20 cellular contexts compared by ENCODE assay signal in genomic region chr18:30160124-30160523, GRCh38.
A peak's percentile ranks its signal among the peaks of the same experiment; 100 is the strongest.
DNase-seq lines count a peak whose midpoint lies in the region; ATAC-seq, FAIRE-seq and TF ChIP-seq lines count a peak whose summit lies in the region.
"Had no signal": no experiment of that assay in that cellular context is flagged by ENCODE, and none has a peak within 500 bp of the region (broad histone marks: within the 10 kb centered on the region; RNA-seq: fewer than 3 reads in every experiment).

No MANE protein-coding gene starts in this region.

- no peak overlapping the region for H4K91ac ChIP-seq in H1 (replicated peaks; ENCODE audit: insufficient read length, low read length)

- H2AFZ ChIP-seq in H1 (ENCODE audit: low read length) = no peak overlapping the region

- H3K4me3 ChIP-seq in A549 (no peak overlapping the region), H1 (ENCODE audit: extremely low read depth in 1 of 4, insufficient read depth in 2 of 4, low read depth in 3 of 4, low read length in 4 of 4) (no peak overlapping the region), small intestine (ENCODE audit: low read depth in 1 of 2, low read length in 2 of 2) (no peak overlapping the region)
- H3K4me3 ChIP-seq: BLaER1, GM12878 had no signal

- FAIRE-seq in A549 (lab: Jason Lieb, UNC) = no peak
- peak; percentile 94 for FAIRE-seq in D721Med (lab: Jason Lieb, UNC)
- peak; percentile 28 for FAIRE-seq in H1 (lab: Jason Lieb, UNC)
- peak; percentile 44 for FAIRE-seq in small intestine (lab: Jason Lieb, UNC)
- FAIRE-seq: GM12878 had no signal

- TF ChIP-seq RAD21 in A549 (conservative IDR thresholded peaks at IDR 0.05 in 1 of 2, IDR thresholded peaks at IDR 0.05 in 1 of 2) = no peak
- TF ChIP-seq RAD21 in H1 (IDR thresholded peaks at IDR 0.05 in 1 of 2, conservative IDR thresholded peaks at IDR 0.05 in 1 of 2; ENCODE audit: low read depth in 2 of 2, low read length in 2 of 2) = no peak

- H3K4ac ChIP-seq in H1 (replicated peaks; ENCODE audit: insufficient read length, low read depth, low read length) = no peak overlapping the region

- H3K36me3 ChIP-seq in H1 (ENCODE audit: control insufficient read depth in 2 of 4, insufficient read depth in 4 of 4, low read length in 3 of 4) (no peaks in the 10 kb centered on the region), small intestine (ENCODE audit: control insufficient read depth in 2 of 2, insufficient read depth in 2 of 2, low read length in 2 of 2) (no peaks in the 10 kb centered on the region)
- H3K36me3 ChIP-seq: BLaER1 had no signal

- H3K27me3 ChIP-seq in H1 (replicated peaks in 1 of 4; ENCODE audit: control insufficient read depth in 3 of 4, extremely low read depth in 1 of 4, insufficient read depth in 3 of 4, low read length in 3 of 4) (peaks cover 0 to 1% (median 0%) of the 10 kb centered on the region in 4 experiments; a peak in 1 of 7 replicates), small intestine (ENCODE audit: control insufficient read depth in 2 of 2, insufficient read depth in 2 of 2, low read length in 2 of 2) (no peaks in the 10 kb centered on the region)
- H3K27me3 ChIP-seq: BLaER1 had no signal

- no peak overlapping the region for H3K4me3 Mint-ChIP-seq in natural killer cell treated with Interleukin-12 subunit alpha and Interleukin-12 subunit beta and Interleukin-15 and Interleukin-18, amount 100 ng/mL, for 72 hours
- H3K4me3 Mint-ChIP-seq: B cell; CD4-positive, CD25-positive, alpha-beta regulatory T cell; CD8-positive, alpha-beta T cell had no signal

- H3K14ac ChIP-seq in H1 (ENCODE audit: insufficient read length) = no peak overlapping the region

- ATAC-seq in A549 = no peak
- ATAC-seq in natural killer cell treated with Interleukin-12 subunit alpha and Interleukin-12 subunit beta and Interleukin-15 and Interleukin-18, amount 100 ng/mL, for 72 hours = no peak
- ATAC-seq: CD8-positive, alpha-beta T cell; GM12878 had no signal

- H2AK5ac ChIP-seq in H1 (ENCODE audit: low read depth, low read length) = no peak overlapping the region

- no peak overlapping the region for H4K5ac ChIP-seq in H1 (ENCODE audit: insufficient read length, low read depth, low read length)

- H3K27ac Mint-ChIP-seq in natural killer cell treated with Interleukin-12 subunit alpha and Interleukin-12 subunit beta and Interleukin-15 and Interleukin-18, amount 100 ng/mL, for 72 hours = no peak overlapping the region
- H3K27ac Mint-ChIP-seq: B cell; CD4-positive, CD25-positive, alpha-beta regulatory T cell; CD8-positive, alpha-beta T cell had no signal

- TF ChIP-seq EP300 in A549 (IDR thresholded peaks at IDR 0.05) (no peak), H1 (IDR thresholded peaks at IDR 0.05; ENCODE audit: borderline replicate concordance in 1 of 2, low read depth in 2 of 2, low read length in 2 of 2) (no peak)

- no peak overlapping the region for H3K18ac ChIP-seq in H1 (ENCODE audit: extremely low read depth, low read length)

- H2BK5ac ChIP-seq in H1 (ENCODE audit: low read depth, low read length) = no peak overlapping the region

- H3K9ac ChIP-seq in H1 (replicated peaks in 1 of 4; ENCODE audit: extremely low read depth in 1 of 4, low read depth in 3 of 4, low read length in 3 of 4) = no peak overlapping the region
- H3K9ac ChIP-seq: BLaER1 had no signal

- H3K36me3 Mint-ChIP-seq in natural killer cell treated with Interleukin-12 subunit alpha and Interleukin-12 subunit beta and Interleukin-15 and Interleukin-18, amount 100 ng/mL, for 72 hours = peaks cover 4% of the 10 kb centered on the region
- H3K36me3 Mint-ChIP-seq: CD4-positive, CD25-positive, alpha-beta regulatory T cell; CD8-positive, alpha-beta T cell had no signal

- POLR2A ChIA-PET in A549 (lab: Yijun Ruan, JAX) (no interaction called here), H1 (lab: Charles Lee; ENCODE audit: partially characterized antibody) (no interaction called here)

- H3K79me2 ChIP-seq in H1 (ENCODE audit: control insufficient read depth in 1 of 2, insufficient read depth in 2 of 2, low read length in 2 of 2) = no peaks in the 10 kb centered on the region

- TF ChIP-seq POLR2A in A549 (IDR thresholded peaks at IDR 0.05; ENCODE audit: low read length) (no peak), H1 (IDR thresholded peaks at IDR 0.05; ENCODE audit: control extremely low read depth in 1 of 2, low read depth in 2 of 2, low read length in 2 of 2) (no peak)

- no peaks in the 10 kb centered on the region for H3K4me1 Mint-ChIP-seq in natural killer cell treated with Interleukin-12 subunit alpha and Interleukin-12 subunit beta and Interleukin-15 and Interleukin-18, amount 100 ng/mL, for 72 hours (ENCODE audit: low read depth in 2 of 2)
- H3K4me1 Mint-ChIP-seq: B cell; CD4-positive, CD25-positive, alpha-beta regulatory T cell had no signal

- H4K20me1 ChIP-seq in H1 (replicated peaks in 1 of 2; ENCODE audit: control insufficient read depth in 1 of 2, insufficient read depth in 2 of 2, low read length in 2 of 2) = no peaks in the 10 kb centered on the region
- H4K20me1 ChIP-seq: BLaER1 had no signal

- H3K27ac ChIP-seq in A549 (no peak overlapping the region), H1 (ENCODE audit: low read depth, low read length) (no peak overlapping the region), small intestine (ENCODE audit: low read depth in 1 of 2, low read length in 1 of 2) (no peak overlapping the region)
- H3K27ac ChIP-seq: BLaER1, C4-2B had no signal

- H3K9me3 ChIP-seq in A549 = no peaks in the 10 kb centered on the region
- H3K9me3 ChIP-seq in H1 (ENCODE audit: insufficient read depth in 2 of 2, low read depth in 1 of 2, low read length in 1 of 2) = no peaks in the 10 kb centered on the region
- no peaks in the 10 kb centered on the region for H3K9me3 ChIP-seq in small intestine (ENCODE audit: control insufficient read depth, low read depth)
- H3K9me3 ChIP-seq: BLaER1, Caco-2 had no signal

- H3K4me1 ChIP-seq in A549 (no peaks in the 10 kb centered on the region), H1 (replicated peaks in 1 of 4; ENCODE audit: control insufficient read depth in 3 of 4, insufficient read depth in 4 of 4, low read length in 3 of 4) (no peaks in the 10 kb centered on the region), small intestine (ENCODE audit: control insufficient read depth in 2 of 2, insufficient read depth in 1 of 2, low read depth in 1 of 2, low read length in 1 of 2) (no peaks in the 10 kb centered on the region)
- H3K4me1 ChIP-seq: BLaER1, Caco-2 had no signal

- H3K56ac ChIP-seq in H1 (replicated peaks; ENCODE audit: insufficient read length, low read depth, low read length) = no peak overlapping the region

- H3K9me3 Mint-ChIP-seq in natural killer cell treated with Interleukin-12 subunit alpha and Interleukin-12 subunit beta and Interleukin-15 and Interleukin-18, amount 100 ng/mL, for 72 hours = peaks cover 18% of the 10 kb centered on the region

- H2BK120ac ChIP-seq in H1 (replicated peaks; ENCODE audit: low read depth, low read length) = no peak overlapping the region

- H3K79me1 ChIP-seq in H1 (ENCODE audit: low read depth, low read length) = no peaks in the 10 kb centered on the region

- no peak overlapping the region for H3K23ac ChIP-seq in H1 (ENCODE audit: insufficient read length)

- no peaks in the 10 kb centered on the region for H3K27me3 Mint-ChIP-seq in natural killer cell treated with Interleukin-12 subunit alpha and Interleukin-12 subunit beta and Interleukin-15 and Interleukin-18, amount 100 ng/mL, for 72 hours
- H3K27me3 Mint-ChIP-seq: B cell; CD4-positive, CD25-positive, alpha-beta regulatory T cell had no signal

- no peaks in the 10 kb centered on the region for H3K23me2 ChIP-seq in H1 (ENCODE audit: low read depth, low read length)

- no peak overlapping the region for H2BK15ac ChIP-seq in H1 (ENCODE audit: low read length)

- CTCF ChIA-PET in A549 (lab: Yijun Ruan, JAX) (no interaction called here), H1 (lab: Charles Lee; ENCODE audit: partially characterized antibody) (no interaction called here)

- no peak for TF ChIP-seq CTCF in A549 (IDR thresholded peaks at IDR 0.05)
- no peak for TF ChIP-seq CTCF in D721Med (IDR thresholded peaks at IDR 0.05; ENCODE audit: insufficient read depth, missing control alignments)
- no peak for TF ChIP-seq CTCF in H1 (IDR thresholded peaks at IDR 0.05; ENCODE audit: control extremely low read depth in 1 of 3, insufficient read depth in 1 of 3, low read depth in 1 of 3, low read length in 3 of 3)

- no peak overlapping the region for H3K4me2 ChIP-seq in A549
- H3K4me2 ChIP-seq in H1 (ENCODE audit: insufficient read depth in 1 of 2, low read depth in 2 of 2, low read length in 2 of 2) = no peak overlapping the region
- H3K4me2 ChIP-seq: BLaER1 had no signal

- H4K8ac ChIP-seq in H1 (ENCODE audit: extremely low read depth, insufficient read depth, low read length) = no peak overlapping the region

- H2BK20ac ChIP-seq in H1 (ENCODE audit: low read length) = no peak overlapping the region

- no peak overlapping the region for H2BK12ac ChIP-seq in H1 (ENCODE audit: low read depth, low read length)

- no peak for DNase-seq in A549 (ENCODE audit: low read depth in 1 of 2, low spot score in 1 of 2)
- DNase-seq in D721Med (ENCODE audit: insufficient read length, low spot score) = no peak
- no peak for DNase-seq in H1 (ENCODE audit: low read depth in 1 of 2, low spot score in 2 of 2)
- no peak for DNase-seq in small intestine
- DNase-seq in stimulated activated CD4-positive, alpha-beta T cell treated with anti-CD3 and anti-CD28 coated beads, Interleukin-12 subunit alpha, Interleukin-12 subunit beta, amount 100 ng/mL, for 4 hours = no peak
- DNase-seq in natural killer cell treated with Interleukin-12 subunit alpha and Interleukin-12 subunit beta and Interleukin-15 and Interleukin-18, amount 100 ng/mL, for 72 hours (ENCODE audit: low spot score) = no peak
- DNase-seq: Caco-2; CD4-positive, CD25-positive, alpha-beta regulatory T cell; CD8-positive, alpha-beta T cell; DMS 273 treated with DMSO at 0.1 percent for 48 hours; DMS79; EL; GDM1; GOT3; H7; HCEC 1CT had no signal

TF ChIP-seq in A549, 52 proteins besides CTCF, POLR2A, EP300 and RAD21:
- TF ChIP-seq PHF8 (IDR thresholded peaks at IDR 0.05; ENCODE audit: borderline replicate concordance, low read depth) = no peak
- TF ChIP-seq MAFK (IDR thresholded peaks at IDR 0.05; ENCODE audit: partially characterized antibody) = peak; percentile 43

TF ChIP-seq in H1, 55 proteins besides CTCF, POLR2A, EP300 and RAD21:
- no peak for TF ChIP-seq KDM1A (IDR thresholded peaks at IDR 0.05; ENCODE audit: borderline replicate concordance, low read length)
- no peak for TF ChIP-seq RNF2 (IDR thresholded peaks at IDR 0.05; ENCODE audit: borderline replicate concordance, low read depth, low read length, missing control alignments, poor library complexity, severe bottlenecking)
- TF ChIP-seq GTF2F1 (IDR thresholded peaks at IDR 0.05; ENCODE audit: borderline replicate concordance, low read depth, low read length) = no peak
- no peak for TF ChIP-seq SUZ12 (IDR thresholded peaks at IDR 0.05; ENCODE audit: low read length)
- no peak for TF ChIP-seq PHF8 (conservative IDR thresholded peaks at IDR 0.05; ENCODE audit: low read depth, low read length)

Comparison
In these comparisons a context has a peak if more than half of its experiments do, and no peak if none do; other contexts are left out.
1. Of the 18 proteins assayed by ChIP-seq in both H1 and A549: peak only in H1: none; only in A549: MAFK; in both: none; in neither: 17.